18 cellular contexts compared by ENCODE assay signal in the genomic region with DNA sequence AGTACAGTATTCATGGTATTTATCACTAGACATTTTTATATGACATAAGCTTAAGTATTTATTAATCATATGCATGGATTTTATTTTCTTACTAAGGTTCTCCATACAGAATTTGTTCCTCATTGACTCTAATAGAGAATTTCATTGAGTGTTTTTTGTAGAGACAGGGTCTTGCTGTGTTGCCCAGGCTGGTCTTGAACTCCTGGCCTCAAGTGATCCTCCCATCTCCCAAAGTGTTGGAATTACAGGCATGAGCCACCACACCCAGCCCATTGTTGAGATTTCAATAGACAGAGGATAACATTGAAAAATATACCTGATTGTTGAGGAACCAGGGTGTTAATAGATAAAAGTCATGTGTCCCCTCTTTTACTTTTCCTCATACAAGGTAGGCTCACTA. TPM values are rescaled to one million over a fixed set of nuclear protein-coding genes. Genes with fewer than 3 reads are reported as not detected.
DNase-seq lines count a peak whose midpoint lies in the region; FAIRE-seq and TF ChIP-seq lines count a peak whose summit lies in the region.
"Had no signal": no experiment of that assay in that cellular context is flagged by ENCODE, and none has a peak within 500 bp of the region (broad histone marks: within the 10 kb centered on the region; RNA-seq: fewer than 3 reads in every experiment).

No MANE protein-coding gene starts in this region.

- no peak for TF ChIP-seq CTCF in A673 (conservative IDR thresholded peaks at IDR 0.05; ENCODE audit: low read depth, low read length)

- H3K9me3 ChIP-seq in A673 (ENCODE audit: low read depth, low read length, poor library complexity, severe bottlenecking) (no peaks in the 10 kb centered on the region), SK-N-MC (ENCODE audit: low read depth, low read length) (no peaks in the 10 kb centered on the region), iPS-18a (ENCODE audit: control insufficient read depth, low read depth, low read length) (no peaks in the 10 kb centered on the region)

- peak overlapping the region; percentile 94 for H3K27ac ChIP-seq in A673 (ENCODE audit: low read depth, low read length, poor library complexity, severe bottlenecking)
- peak overlapping the region; percentile 87 for H3K27ac ChIP-seq in SK-N-MC
- H3K27ac ChIP-seq in iPS-18a (ENCODE audit: low read length), result no peak overlapping the region
- H3K27ac ChIP-seq: RWPE1 had no signal

- H3K27me3 ChIP-seq in A673 (replicated peaks; ENCODE audit: insufficient read depth, low read depth, low read length, poor library complexity) (no peaks in the 10 kb centered on the region), iPS-18a (ENCODE audit: control insufficient read depth, insufficient read depth, low read length) (no peaks in the 10 kb centered on the region)

- H3K9ac ChIP-seq in SK-N-MC (ENCODE audit: insufficient read length), result peak overlapping the region; percentile 93
- H3K9ac ChIP-seq in iPS-18a (ENCODE audit: low read length), result peak overlapping the region; percentile 97

- intact Hi-C loops in A673 (cut with micrococcal nuclease; ENCODE audit: unreplicated experiment), result no loop called here

- DNase-seq in A673 (ENCODE audit: low spot score) (no peak), H54 (ENCODE audit: insufficient read length, low spot score) (no peak), SK-N-MC (ENCODE audit: low read depth, low spot score) (no peak), DMS53 treated with DMSO at 0.1 percent for 48 hours (lab: John Stamatoyannopoulos, UW; ENCODE audit: unreplicated experiment) (no peak), NCI-H1436 (lab: John Stamatoyannopoulos, UW) (no peak), KBM-7 (no peak)
- DNase-seq: activated CD4-positive, alpha-beta T cell treated with anti-CD3 and anti-CD28 coated beads, Interleukin-2, amount 10 ng/mL, durations not matched to agents 24 days and 14 days; activated effector memory CD4-positive, alpha-beta T cell treated with Interleukin-2 at 50 U/mL for 16 hours; CD4-positive, alpha-beta T cell; DMS 273 treated with DMSO at 0.1 percent for 48 hours; GDM1; Kasumi-1; kidney glomerular epithelial cell; NCI-H2107; NCI-H510A treated with DMSO at 0.1 percent for 48 hours had no signal

- TF ChIP-seq POLR2A in H54 (IDR thresholded peaks at IDR 0.05; ENCODE audit: low read depth, low read length), result no peak

- peak; percentile 41 for FAIRE-seq in H54 (lab: Jason Lieb, UNC)
- FAIRE-seq: frontal cortex had no signal

- CTCF ChIA-PET in A673 (lab: Charles Lee), result no interaction called here

- H3K36me3 ChIP-seq in A673 (ENCODE audit: insufficient read depth, low read length, poor library complexity, severe bottlenecking) (peaks cover 51% of the 10 kb centered on the region), SK-N-MC (ENCODE audit: insufficient read depth, low read length) (peaks cover 47% of the 10 kb centered on the region), iPS-18a (ENCODE audit: control insufficient read depth, low read depth, low read length) (peaks cover 39% of the 10 kb centered on the region)

- POLR2A ChIA-PET in A673 (lab: Charles Lee; ENCODE audit: low non-redundant PET), result no interaction called here

- peak overlapping the region; percentile 69 for H3K4me3 ChIP-seq in A673 (ENCODE audit: low read depth, low read length, poor library complexity, severe bottlenecking)
- H3K4me3 ChIP-seq in SK-N-MC, result peak overlapping the region; percentile 91
- H3K4me3 ChIP-seq in iPS-18a (ENCODE audit: low read length), result peak overlapping the region; percentile 99

- no TSS peak for BruUV-seq in A673 (replicated peaks; lab: Mats Ljungman, UMichigan)

- in situ Hi-C loops in KBM-7 (cut with MboI; ENCODE audit: low pct_unique_long_range_greater_than_20kb, low sequenced_read_pairs), result no loop called here

- peaks cover 36% of the 10 kb centered on the region for H3K4me1 ChIP-seq in A673 (ENCODE audit: insufficient read depth, low read length, poor library complexity, severe bottlenecking)
- H3K4me1 ChIP-seq in iPS-18a (ENCODE audit: control insufficient read depth, low read depth, low read length), result peaks cover 21% of the 10 kb centered on the region

RNA-seq across cellular contexts. Expression of a gene that starts 26.1 kb away (rescaled TPM):
- 573 and 626 TPM in 2 replicates for total RNA-seq in A673 (2021)
